ENCODE assay signal across 1 cellular context in the genomic region with DNA sequence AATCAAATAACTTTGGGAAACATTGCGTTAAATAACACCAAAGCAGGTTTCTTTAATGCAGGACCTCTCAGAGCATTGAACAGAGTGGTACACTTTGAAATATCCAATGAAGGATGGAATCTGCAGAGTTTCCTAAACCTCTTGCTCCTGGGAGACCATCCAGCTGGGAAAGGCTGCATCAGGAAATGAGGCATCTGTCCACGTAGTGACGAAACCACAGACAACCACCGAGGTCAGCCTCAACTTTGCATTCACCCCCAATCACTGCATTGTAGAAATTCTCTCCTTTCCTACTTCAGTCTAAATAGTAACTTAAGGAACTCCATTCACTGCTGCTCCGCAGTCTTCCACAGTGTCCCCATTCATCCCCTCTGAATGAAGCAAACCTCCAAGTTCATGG.
TF ChIP-seq lines count a peak whose summit lies in the region.

No MANE protein-coding gene starts in this region.

TF ChIP-seq in endothelial cell of umbilical vein, 7 proteins besides CTCF, POLR2A, EP300 and RAD21:
- peak; percentile 51 for TF ChIP-seq POLR2AphosphoS5 (IDR thresholded peaks at IDR 0.05; ENCODE audit: insufficient read depth, low read depth, low read length)
- no peak for TF ChIP-seq GATA2 (IDR thresholded peaks at IDR 0.05; ENCODE audit: insufficient read depth, insufficient read length, low read depth, low read length)
- peak; percentile 68 for TF ChIP-seq FOS (IDR thresholded peaks at IDR 0.05; ENCODE audit: borderline replicate concordance, insufficient read depth, low read length)
- TF ChIP-seq, protein P1, sequence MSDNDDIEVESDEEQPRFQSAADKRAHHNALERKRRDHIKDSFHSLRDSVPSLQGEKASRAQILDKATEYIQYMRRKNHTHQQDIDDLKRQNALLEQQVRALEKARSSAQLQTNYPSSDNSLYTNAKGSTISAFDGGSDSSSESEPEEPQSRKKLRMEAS (IDR thresholded peaks at IDR 0.05; ENCODE audit: insufficient read depth, insufficient read length): no peak
- no peak for TF ChIP-seq MYC (IDR thresholded peaks at IDR 0.05; ENCODE audit: low read depth, low read length)
- peak; percentile 52 for TF ChIP-seq JUN (IDR thresholded peaks at IDR 0.05; ENCODE audit: borderline replicate concordance, insufficient read depth, insufficient read length, low read depth)
- no peak for TF ChIP-seq EZH2 (IDR thresholded peaks at IDR 0.05; ENCODE audit: borderline replicate concordance, low read depth, low read length, severe bottlenecking)
